In genomic region chr2:226131299-226131784, GRCh38 we compare ENCODE assay signal across 16 cellular contexts.
DNase-seq lines count a peak whose midpoint lies in the region; ATAC-seq, FAIRE-seq and TF ChIP-seq lines count a peak whose summit lies in the region.
"Had no signal": no experiment of that assay in that cellular context is flagged by ENCODE, and none has a peak within 500 bp of the region (broad histone marks: within the 10 kb centered on the region; RNA-seq: fewer than 3 reads in every experiment).

No MANE protein-coding gene starts in this region.

- H3K27ac ChIP-seq in pancreas (peak overlapping the region in 2 of 4 donors; percentile 29 to 61), brain microvascular endothelial cell (no peak overlapping the region)
- H3K27ac ChIP-seq: HL-60, sigmoid colon had no signal

- TF ChIP-seq CTCF in pancreas (IDR thresholded peaks at IDR 0.05) (no peak), brain microvascular endothelial cell (IDR thresholded peaks at IDR 0.05; ENCODE audit: low read depth, low read length, missing control alignments) (no peak)

- no peaks in the 10 kb centered on the region for H3K9me3 ChIP-seq in pancreas
- H3K9me3 ChIP-seq: sigmoid colon had no signal

- DNase-seq in G401 (ENCODE audit: low spot score) (peak; percentile 63), NCI-H1694 treated with DMSO at 0.1 percent for 48 hours (lab: John Stamatoyannopoulos, UW) (peak; percentile 45), pancreas (peak in 4 of 6 donors; percentile 43 to 69 (median 56)), brain microvascular endothelial cell (no peak)
- DNase-seq in stimulated activated CD4-positive, alpha-beta T cell treated with anti-CD3 and anti-CD28 coated beads, Interleukin-4, amount 100 ng/mL, for 4 hours = no peak
- DNase-seq: activated CD4-positive, CD25-positive, alpha-beta regulatory T cell; kidney glomerular epithelial cell; NCI-H1092 treated with DMSO at 0.1 percent for 48 hours; nucleus accumbens; SHP77; sigmoid colon; stimulated activated CD4-positive, alpha-beta T cell treated with anti-CD3 and anti-CD28 coated beads, Interleukin-4, amount 100 ng/mL, for 1 hour had no signal

- 11 to 14% methylated on average over 2 of the region's 2 CpGs for WGBS in pancreas, 2 donors

- ATAC-seq in esophagus mucosa = peak; percentile 74
- ATAC-seq in pancreas = peak; percentile 79 to 95 (median 94)
- ATAC-seq in HG03139 (IDR thresholded peaks at IDR 0.05; ENCODE audit: unreplicated experiment) = no peak

- intact Hi-C loops in pancreas (cut with DNase I) = no loop called here

- H3K4me1 ChIP-seq in pancreas = peaks cover 0 to 8% (median 7%) of the 10 kb centered on the region in 3 donors
- H3K4me1 ChIP-seq: sigmoid colon had no signal

- H3K27me3 ChIP-seq in pancreas (no peaks in the 10 kb centered on the region), brain microvascular endothelial cell (replicated peaks) (no peaks in the 10 kb centered on the region)
- H3K27me3 ChIP-seq: sigmoid colon had no signal

- H3K36me3 ChIP-seq in pancreas (no peaks in the 10 kb centered on the region), brain microvascular endothelial cell (replicated peaks) (no peaks in the 10 kb centered on the region)
- H3K36me3 ChIP-seq: sigmoid colon had no signal

- FAIRE-seq in pancreas (lab: Jason Lieb, UNC) = no peak
- FAIRE-seq: GM12892 had no signal

- in situ Hi-C loops in G401 (cut with HindIII; ENCODE audit: low sequenced_read_pairs) (no loop called here), brain microvascular endothelial cell (cut with HindIII; ENCODE audit: low pct_ligation_motif_present, low sequenced_read_pairs) (no loop called here)

- H3K4me3 ChIP-seq in pancreas (no peak overlapping the region), brain microvascular endothelial cell (ENCODE audit: low read depth, low read length) (no peak overlapping the region)
- H3K4me3 ChIP-seq: sigmoid colon had no signal

Comparison
In these comparisons a context has a peak if more than half of its experiments do, and no peak if none do; other contexts are left out.
1. DNase-seq: peak in G401 (single experiment), NCI-H1694 treated with DMSO at 0.1 percent for 48 hours (single experiment) and pancreas (4 of 6); none in brain microvascular endothelial cell (single experiment) and stimulated activated CD4-positive, alpha-beta T cell treated with anti-CD3 and anti-CD28 coated beads, Interleukin-4, amount 100 ng/mL, for 4 hours (0 of 2).